Comparison of ENCODE assay signal across 10 cellular contexts in the genomic region with DNA sequence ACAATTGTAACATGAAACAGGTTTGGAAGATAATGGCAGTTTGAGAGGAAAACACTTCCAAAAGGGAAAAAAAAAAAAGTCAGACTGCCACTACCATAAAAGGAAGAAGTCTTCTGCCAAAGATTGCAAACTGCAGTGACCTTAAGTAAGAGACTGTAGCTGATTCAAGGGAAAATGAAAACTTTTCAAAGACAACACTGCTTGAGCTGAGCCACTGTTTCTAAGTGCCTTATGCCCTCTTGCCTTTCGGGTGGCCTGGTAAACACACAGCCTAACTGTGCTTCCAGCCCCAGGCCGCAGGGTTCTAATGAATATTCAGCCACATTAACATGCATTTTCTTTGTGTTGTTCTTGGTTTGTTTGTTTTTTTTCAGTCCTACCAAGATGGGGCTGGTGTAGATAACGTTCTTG.
DNase-seq lines count a peak whose midpoint lies in the region; TF ChIP-seq lines count a peak whose summit lies in the region.
"Had no signal": no experiment of that assay in that cellular context is flagged by ENCODE, and none has a peak within 500 bp of the region (broad histone marks: within the 10 kb centered on the region; RNA-seq: fewer than 3 reads in every experiment).

No MANE protein-coding gene starts in this region.

- H3K27ac Mint-ChIP-seq in immature natural killer cell: no peak overlapping the region

- H3K9me3 Mint-ChIP-seq in immature natural killer cell: no peaks in the 10 kb centered on the region

- H3K9me3 ChIP-seq in ovary: no peaks in the 10 kb centered on the region

- H3K27me3 Mint-ChIP-seq in immature natural killer cell (ENCODE audit: low read depth in 3 of 3): no peaks in the 10 kb centered on the region

- peak overlapping the region in 1 of 2 donors; percentile 72 for H3K27ac ChIP-seq in ovary
- H3K27ac ChIP-seq: WERI-Rb-1 had no signal

- H3K4me3 ChIP-seq in ovary: no peak overlapping the region

- no peak overlapping the region for H3K4me3 Mint-ChIP-seq in immature natural killer cell

- in situ Hi-C loops in SK-MEL-5 (cut with HindIII; ENCODE audit: low pct_unique_long_range_greater_than_20kb, low sequenced_read_pairs) (no loop called here), GM13977 (cut with MboI; ENCODE audit: low pct_unique_long_range_greater_than_20kb, low sequenced_read_pairs, unreplicated experiment) (no loop called here)

- no peaks in the 10 kb centered on the region for H3K36me3 Mint-ChIP-seq in immature natural killer cell

- no peaks in the 10 kb centered on the region for H3K27me3 ChIP-seq in ovary

- 10 to 22% (median 12%) methylated on average over 3 of the region's 3 CpGs for WGBS in ovary, 3 donors

- peak; percentile 87 for DNase-seq in EH (ENCODE audit: low read depth)
- DNase-seq in SK-MEL-5 (ENCODE audit: low read depth, low spot score): peak; percentile 37
- DNase-seq in glomerular visceral epithelial cell (ENCODE audit: extremely low spot score): peak; percentile 7
- DNase-seq in ovary: peak in 3 of 5 donors; percentile 48 to 55 (median 49)
- DNase-seq in stimulated activated CD4-positive, alpha-beta T cell treated with anti-CD3 and anti-CD28 coated beads, Interleukin-4, amount 100 ng/mL, for 24 hours: no peak
- DNase-seq in GM13977 (ENCODE audit: low spot score): no peak
- DNase-seq in immature natural killer cell: no peak
- DNase-seq in NCI-H524 treated with DMSO at 0.1 percent for 48 hours (lab: John Stamatoyannopoulos, UW): no peak
- DNase-seq: DMS53, WERI-Rb-1 had no signal

- H3K4me1 Mint-ChIP-seq in immature natural killer cell: peaks cover 5 to 8% of the 10 kb centered on the region in 2 donors

- no peak for TF ChIP-seq CTCF in ovary (IDR thresholded peaks at IDR 0.05)
- TF ChIP-seq CTCF in GM13977 (IDR thresholded peaks at IDR 0.05; ENCODE audit: extremely low read depth, insufficient read depth, missing control alignments): no peak

- no peak for TF ChIP-seq POLR2A in ovary (IDR thresholded peaks at IDR 0.05)

- no peak for TF ChIP-seq EP300 in ovary (IDR thresholded peaks at IDR 0.05)

- intact Hi-C loops in ovary (cut with DNase I): loop anchor here in 1 of 4 donors (10.0 kb wide), 1 partner anchor 181 kb away; no protein-coding TSS in a partner anchor

- H3K4me1 ChIP-seq in ovary (ENCODE audit: insufficient read depth): peaks cover 14% of the 10 kb centered on the region

- H3K36me3 ChIP-seq in ovary: no peaks in the 10 kb centered on the region
- H3K36me3 ChIP-seq: WERI-Rb-1 had no signal

Comparison
In these comparisons a context has a peak if more than half of its experiments do, and no peak if none do; other contexts are left out.
1. DNase-seq: peak in EH (single experiment), SK-MEL-5 (single experiment), glomerular visceral epithelial cell (single experiment) and ovary (3 of 5); none in stimulated activated CD4-positive, alpha-beta T cell treated with anti-CD3 and anti-CD28 coated beads, Interleukin-4, amount 100 ng/mL, for 24 hours (single experiment), GM13977 (single experiment), immature natural killer cell (0 of 3) and NCI-H524 treated with DMSO at 0.1 percent for 48 hours (single experiment).